9 cellular contexts compared by ENCODE assay signal in genomic region chr1:31102501-31102950, GRCh38. TPM values are rescaled to one million over a fixed set of nuclear protein-coding genes. Genes with fewer than 3 reads are reported as not detected.
A peak's percentile ranks its signal among the peaks of the same experiment; 100 is the strongest.
DNase-seq lines count a peak whose midpoint lies in the region.
"Had no signal": no experiment of that assay in that cellular context is flagged by ENCODE, and none has a peak within 500 bp of the region (broad histone marks: within the 10 kb centered on the region; RNA-seq: fewer than 3 reads in every experiment).

No MANE protein-coding gene starts in this region.

- WGBS in mesodermal cell (ENCODE audit: insufficient coverage in 2 of 2), 2 experiments: 75 to 89% methylated on average over 4 of the region's 5 CpGs

- H3K27ac ChIP-seq in mesodermal cell (ENCODE audit: low read depth, low read length, severe bottlenecking): peak overlapping the region; percentile 57

- no peaks in the 10 kb centered on the region for H3K9me3 ChIP-seq in mesodermal cell (ENCODE audit: control insufficient read depth, low read length)

- H3K4me1 ChIP-seq in mesodermal cell (ENCODE audit: control insufficient read depth, insufficient read depth, low read length, poor library complexity, severe bottlenecking): peaks cover 5% of the 10 kb centered on the region

- no peaks in the 10 kb centered on the region for H3K36me3 ChIP-seq in mesodermal cell (ENCODE audit: control insufficient read depth, insufficient read depth, low read length)

- H3K4me3 ChIP-seq in mesodermal cell (ENCODE audit: extremely low read depth, insufficient read depth, low read length, poor library complexity, severe bottlenecking): no peak overlapping the region

- peak; percentile 50 for DNase-seq in AG20443 (ENCODE audit: low spot score)
- DNase-seq in M059J (ENCODE audit: low read depth): peak; percentile 95
- DNase-seq in dermis microvascular lymphatic vessel endothelial cell (ENCODE audit: low read depth in 2 of 2): peak; percentile 2 to 31
- no peak for DNase-seq in KG1 (lab: John Stamatoyannopoulos, UW)
- no peak for DNase-seq in T-helper 9 cell
- DNase-seq in activated CD4-positive, CD25-positive, alpha-beta regulatory T cell (lab: John Stamatoyannopoulos, UW): no peak
- no peak for DNase-seq in HT-29 (ENCODE audit: low spot score)
- DNase-seq: NCI-H1417 treated with DMSO at 0.1 percent for 48 hours had no signal

RNA-seq across cellular contexts. Expression of gene PUM1, which starts 37.0 kb away (rescaled TPM):
- 38.6 and 60.2 TPM in 2 replicates for total RNA-seq in M059J (2014; rRNA removed; shearing (Covaris generic))
- 58.5 and 79.9 TPM in 2 replicates for total RNA-seq in dermis microvascular lymphatic vessel endothelial cell
- polyA plus RNA-seq in mesodermal cell (2013, experiment 1 of 2): 62.9 TPM
- polyA plus RNA-seq in mesodermal cell (2013, experiment 2 of 2): 58.8 TPM
- 59.0 and 66.6 TPM in 2 replicates for total RNA-seq in HT-29 (2014; rRNA removed; shearing (Covaris generic))

Comparison
In these comparisons a context has a peak if more than half of its experiments do, and no peak if none do; other contexts are left out.
1. DNase-seq: peak in AG20443 (single experiment), M059J (single experiment) and dermis microvascular lymphatic vessel endothelial cell (2 of 2); none in KG1 (single experiment), T-helper 9 cell (single experiment), activated CD4-positive, CD25-positive, alpha-beta regulatory T cell (0 of 4) and HT-29 (single experiment).